23 cellular contexts compared by ENCODE assay signal in genomic region chr2:205733082-205733481, GRCh38. TPM values are rescaled to one million over a fixed set of nuclear protein-coding genes. Genes with fewer than 3 reads are reported as not detected.
DNase-seq lines count a peak whose midpoint lies in the region; ATAC-seq, FAIRE-seq and TF ChIP-seq lines count a peak whose summit lies in the region.
"Had no signal": no experiment of that assay in that cellular context is flagged by ENCODE, and none has a peak within 500 bp of the region (broad histone marks: within the 10 kb centered on the region; RNA-seq: fewer than 3 reads in every experiment).

No MANE protein-coding gene starts in this region.

- POLR2A ChIA-PET in OCI-LY7 (lab: Charles Lee) = interaction anchor here (1.1 kb wide), 1 partner anchor 40 kb away, joined by 3 read pairs; no protein-coding TSS in a partner anchor

- H2BK12ac ChIP-seq in neuronal stem cell (ENCODE audit: low read length) = peak overlapping the region; percentile 91

- no peak overlapping the region for H2BK5ac ChIP-seq in neuronal stem cell (ENCODE audit: low read length)

- no peaks in the 10 kb centered on the region for H3K79me1 ChIP-seq in neuronal stem cell (ENCODE audit: low read depth, low read length)

- H3K9me2 ChIP-seq in OCI-LY7 (ENCODE audit: insufficient read depth, low read length) = no peaks in the 10 kb centered on the region

- H3K4ac ChIP-seq in neuronal stem cell (ENCODE audit: low read length) = no peak overlapping the region

- intact Hi-C loops in transverse colon (cut with DNase I; ENCODE audit: low total_unique reads) (loop anchor here (10.0 kb wide), 1 partner anchor 48 kb away; the partner anchor contains the start of gene NRP2), OCI-LY7 (cut with micrococcal nuclease; ENCODE audit: unreplicated experiment) (no loop called here)

- H2AK5ac ChIP-seq in neuronal stem cell (ENCODE audit: low read depth, low read length) = peak overlapping the region; percentile 72

- H3K27me3 ChIP-seq in neuronal stem cell (ENCODE audit: control insufficient read depth in 3 of 3, insufficient read depth in 3 of 3, low read depth in 1 of 3, low read length in 3 of 3) = peaks cover 0 to 3% (median 0%) of the 10 kb centered on the region in 3 experiments
- H3K27me3 ChIP-seq in transverse colon = no peaks in the 10 kb centered on the region
- H3K27me3 ChIP-seq: testis had no signal

- peaks cover 5% of the 10 kb centered on the region for H3K9me3 Mint-ChIP-seq in glutamatergic neuron (ENCODE audit: unreplicated experiment)
- H3K9me3 Mint-ChIP-seq: activated CD4-positive, alpha-beta T cell treated with anti-CD3 and anti-CD28 coated beads, Interleukin-2, amount 10 ng/mL, durations not matched to agents 24 days and 14 days; activated naive CD4-positive, alpha-beta T cell treated with anti-CD3 and anti-CD28 coated beads, Interleukin-2, amount 50 U/mL, for 72 hours; activated T-helper 17 cell treated with anti-CD3 and anti-CD28 coated beads, Interleukin-2, amount 50 U/mL, for 72 hours; CD8-positive, alpha-beta memory T cell; natural killer cell; T-cell had no signal

- H4K20me1 ChIP-seq in OCI-LY7 (ENCODE audit: insufficient read depth, low read length) = no peaks in the 10 kb centered on the region

- no peak overlapping the region for H4K8ac ChIP-seq in neuronal stem cell (ENCODE audit: low read depth, low read length)

- H3K18ac ChIP-seq in neuronal stem cell (ENCODE audit: low read length) = peak overlapping the region; percentile 55

- H3K4me2 ChIP-seq in neuronal stem cell (ENCODE audit: insufficient read depth, low read length, poor library complexity, severe bottlenecking) (no peak overlapping the region), OCI-LY7 (ENCODE audit: low read length) (no peak overlapping the region)
- H3K4me2 ChIP-seq: PC-9 had no signal

- no peak overlapping the region for H3K9ac ChIP-seq in neuronal stem cell (ENCODE audit: low read depth, low read length, poor library complexity)

- no peak overlapping the region for H2AFZ ChIP-seq in neuronal stem cell (ENCODE audit: low read length)
- no peak overlapping the region for H2AFZ ChIP-seq in OCI-LY7 (ENCODE audit: low read length)
- H2AFZ ChIP-seq: PC-9 had no signal

- H3K4me3 ChIP-seq in neuronal stem cell (ENCODE audit: low read length in 2 of 2) = no peak overlapping the region
- H3K4me3 ChIP-seq in transverse colon = no peak overlapping the region
- H3K4me3 ChIP-seq in OCI-LY7 (ENCODE audit: low read depth, low read length, poor library complexity, severe bottlenecking) = no peak overlapping the region
- H3K4me3 ChIP-seq: PC-9, testis had no signal

- TF ChIP-seq EP300 in transverse colon (IDR thresholded peaks at IDR 0.05; ENCODE audit: low read depth) = no peak

- CTCF ChIA-PET in OCI-LY7 (lab: Charles Lee; ENCODE audit: unreplicated experiment) = no interaction called here

- no peak for TF ChIP-seq POLR2A in transverse colon (IDR thresholded peaks at IDR 0.05)

- H3K4me3 Mint-ChIP-seq in glutamatergic neuron (ENCODE audit: unreplicated experiment) = no peak overlapping the region
- H3K4me3 Mint-ChIP-seq: activated CD4-positive, alpha-beta T cell treated with anti-CD3 and anti-CD28 coated beads, Interleukin-2, amount 10 ng/mL, durations not matched to agents 24 days and 14 days; activated T-helper 17 cell treated with anti-CD3 and anti-CD28 coated beads, Interleukin-2, amount 50 U/mL, for 72 hours; CD8-positive, alpha-beta memory T cell; natural killer cell; T-cell had no signal

- H2BK15ac ChIP-seq in neuronal stem cell (ENCODE audit: low read length) = peak overlapping the region; percentile 22

- no CpG with 5 or more reads among the region's 9 CpGs for WGBS in neuronal stem cell (ENCODE audit: extremely low coverage in 2 of 2, insufficient read length in 2 of 2, insufficient replicate concordance in 1 of 2), 2 donors
- 86% methylated on average over 9 of the region's 9 CpGs; no CpG with 5 or more reads in 1 of the 2 donors for WGBS in transverse colon (ENCODE audit: low coverage in 1 of 2), 2 donors

- H3K36me3 Mint-ChIP-seq in glutamatergic neuron (ENCODE audit: unreplicated experiment) = peaks cover 6% of the 10 kb centered on the region
- H3K36me3 Mint-ChIP-seq: activated naive CD4-positive, alpha-beta T cell treated with anti-CD3 and anti-CD28 coated beads, Interleukin-2, amount 50 U/mL, for 72 hours; CD8-positive, alpha-beta memory T cell; natural killer cell; T-cell had no signal

- peak overlapping the region; percentile 93 for H3K27ac Mint-ChIP-seq in glutamatergic neuron (ENCODE audit: unreplicated experiment)
- H3K27ac Mint-ChIP-seq: activated CD4-positive, alpha-beta T cell treated with anti-CD3 and anti-CD28 coated beads, Interleukin-2, amount 10 ng/mL, durations not matched to agents 24 days and 14 days; activated T-helper 17 cell treated with anti-CD3 and anti-CD28 coated beads, Interleukin-2, amount 50 U/mL, for 72 hours; CD8-positive, alpha-beta memory T cell; natural killer cell; T-cell had no signal

- H2BK120ac ChIP-seq in neuronal stem cell (ENCODE audit: low read depth, low read length) = peak overlapping the region; percentile 53

- no peak for FAIRE-seq in RCC 7860 (lab: Jason Lieb, UNC)
- FAIRE-seq: G401.6, keratinocyte had no signal

- H3K27ac ChIP-seq in VCaP = peak overlapping the region; percentile 75; the same call in 1 of the 2 replicates
- H3K27ac ChIP-seq in neuronal stem cell (replicated peaks; ENCODE audit: low read length) = no peak overlapping the region
- H3K27ac ChIP-seq in transverse colon = peak overlapping the region; percentile 69 to 86 (median 80)
- H3K27ac ChIP-seq in OCI-LY7 (ENCODE audit: low read depth, low read length, poor library complexity, severe bottlenecking) = no peak overlapping the region
- H3K27ac ChIP-seq: PC-9 had no signal

- H3K9me3 ChIP-seq in neuronal stem cell (replicated peaks in 1 of 2; ENCODE audit: control insufficient read depth in 2 of 2, insufficient read depth in 1 of 2, low read depth in 1 of 2, low read length in 2 of 2) (peaks cover 0 to 2% of the 10 kb centered on the region in 2 donors), transverse colon (no peaks in the 10 kb centered on the region), OCI-LY7 (ENCODE audit: low read length) (no peaks in the 10 kb centered on the region)
- H3K9me3 ChIP-seq: testis had no signal

- in situ Hi-C loops in transverse colon (cut with MboI; ENCODE audit: low pct_ligation_motif_present in 1 of 4, low pct_unique_long_range_greater_than_20kb in 1 of 4, low sequenced_read_pairs in 3 of 4) = no loop called here

- no peak for DNase-seq in glutamatergic neuron
- no peak for DNase-seq in neuronal stem cell (ENCODE audit: low spot score)
- DNase-seq in transverse colon = no peak
- DNase-seq in NCI-H2227 treated with DMSO at 0.1 percent for 48 hours (lab: John Stamatoyannopoulos, UW) = no peak
- DNase-seq in OCI-LY7 (ENCODE audit: low spot score) = no peak
- DNase-seq in RCC 7860 (ENCODE audit: low spot score) = no peak
- DNase-seq: activated CD4-positive, alpha-beta T cell treated with anti-CD3 and anti-CD28 coated beads, Interleukin-2, amount 10 ng/mL, durations not matched to agents 24 days and 14 days; AML-193; CD8-positive, alpha-beta memory T cell; DMS153; foreskin melanocyte; natural killer cell; NCI-H187; PC-9; SIG-M5; T-cell; testis had no signal

- H3K36me3 ChIP-seq in neuronal stem cell (replicated peaks in 1 of 2; ENCODE audit: control insufficient read depth in 2 of 2, insufficient read depth in 2 of 2, low read length in 2 of 2) (peaks cover 0 to 73% of the 10 kb centered on the region in 2 donors), transverse colon (no peaks in the 10 kb centered on the region), OCI-LY7 (ENCODE audit: insufficient read depth, low read length) (no peaks in the 10 kb centered on the region)

- H3K4me1 Mint-ChIP-seq in glutamatergic neuron (ENCODE audit: low read depth, unreplicated experiment) = peaks cover 70% of the 10 kb centered on the region
- H3K4me1 Mint-ChIP-seq: activated CD4-positive, alpha-beta T cell treated with anti-CD3 and anti-CD28 coated beads, Interleukin-2, amount 10 ng/mL, durations not matched to agents 24 days and 14 days; activated T-helper 17 cell treated with anti-CD3 and anti-CD28 coated beads, Interleukin-2, amount 50 U/mL, for 72 hours; CD8-positive, alpha-beta memory T cell; natural killer cell; T-cell had no signal

- peak overlapping the region; percentile 87 for H4K91ac ChIP-seq in neuronal stem cell (ENCODE audit: low read depth, low read length, poor library complexity)

- TF ChIP-seq CTCF in VCaP (conservative IDR thresholded peaks at IDR 0.05) (no peak), glutamatergic neuron (IDR thresholded peaks at IDR 0.05; ENCODE audit: partially characterized antibody, unreplicated experiment) (no peak), transverse colon (IDR thresholded peaks at IDR 0.05) (no peak), OCI-LY7 (conservative IDR thresholded peaks at IDR 0.05; ENCODE audit: low read length) (no peak)

- H3K27me3 Mint-ChIP-seq in glutamatergic neuron (ENCODE audit: unreplicated experiment) = peaks cover 2% of the 10 kb centered on the region
- H3K27me3 Mint-ChIP-seq: activated CD4-positive, alpha-beta T cell treated with anti-CD3 and anti-CD28 coated beads, Interleukin-2, amount 10 ng/mL, durations not matched to agents 24 days and 14 days had no signal

- H3K4me1 ChIP-seq in neuronal stem cell (ENCODE audit: control insufficient read depth in 2 of 2, insufficient read depth in 1 of 2, low read depth in 1 of 2, low read length in 2 of 2) = peaks cover 12 to 40% of the 10 kb centered on the region in 2 donors
- peaks cover 6 to 50% (median 17%) of the 10 kb centered on the region in 4 donors for H3K4me1 ChIP-seq in transverse colon
- no peaks in the 10 kb centered on the region for H3K4me1 ChIP-seq in OCI-LY7 (ENCODE audit: insufficient read depth, low read length, poor library complexity, severe bottlenecking)

- peak overlapping the region; percentile 56 for H3K14ac ChIP-seq in neuronal stem cell (ENCODE audit: low read length)

- ATAC-seq in HG03342 (IDR thresholded peaks at IDR 0.05; ENCODE audit: unreplicated experiment) = no peak
- ATAC-seq: activated naive CD4-positive, alpha-beta T cell treated with anti-CD3 and anti-CD28 coated beads, Interleukin-2, amount 50 U/mL, for 72 hours; activated T-helper 17 cell treated with anti-CD3 and anti-CD28 coated beads, Interleukin-2, amount 50 U/mL, for 72 hours; natural killer cell; T-cell had no signal

- no peak overlapping the region for H3K23ac ChIP-seq in neuronal stem cell (ENCODE audit: low read depth, low read length, poor library complexity)

- H3K79me2 ChIP-seq in OCI-LY7 (ENCODE audit: insufficient read depth, low read depth, low read length) = no peaks in the 10 kb centered on the region

- no TSS peak for BruUV-seq in OCI-LY7 (replicated peaks; lab: Mats Ljungman, UMichigan)

RNA-seq across cellular contexts. Expression of gene NRP2, which starts 50.8 kb away (rescaled TPM):
- total RNA-seq in glutamatergic neuron (ENCODE audit: unreplicated experiment) = 89.0 TPM
- 7.6 TPM for polyA plus RNA-seq in neuronal stem cell (2013, experiment 1 of 2)
- 7.4 TPM for polyA plus RNA-seq in neuronal stem cell (2013, experiment 2 of 2)
- 100 to 1,000 TPM in 1 of 4 donors, 10 to 100 TPM in 3; 35.1 to 146 (median 63.9) TPM for total RNA-seq in transverse colon
- 0.35 and 1.0 TPM in 2 replicates for total RNA-seq in OCI-LY7 (2014; rRNA removed; shearing (Covaris generic))
- total RNA-seq in OCI-LY7 (2022) = 2.1 and 2.6 TPM in 2 replicates
- polyA plus RNA-seq: CD8-positive, alpha-beta memory T cell had no signal

Comparison
In these comparisons a context has a peak if more than half of its experiments do, and no peak if none do; other contexts are left out.
1. H3K27ac ChIP-seq: peak in VCaP (single experiment) and transverse colon (4 of 4); none in neuronal stem cell (single experiment) and OCI-LY7 (single experiment).
2. RNA of gene NRP2, which starts 50.8 kb away (total RNA-seq): 35.1 to 146 TPM in transverse colon and 89.0 TPM in glutamatergic neuron (single experiment); 0.35 to 2.6 TPM in OCI-LY7; every median in the first group is over 10 times any median in the second.